Comparison of ENCODE assay signal across 20 cellular contexts in genomic region chr1:95992013-95992412, GRCh38.
DNase-seq lines count a peak whose midpoint lies in the region; ATAC-seq and TF ChIP-seq lines count a peak whose summit lies in the region.
"Had no signal": no experiment of that assay in that cellular context is flagged by ENCODE, and none has a peak within 500 bp of the region (broad histone marks: within the 10 kb centered on the region; RNA-seq: fewer than 3 reads in every experiment).

No MANE protein-coding gene starts in this region.

- H3K27ac ChIP-seq in SK-N-SH (ENCODE audit: low read depth in 2 of 2, low read length in 1 of 2) (no peak overlapping the region), psoas muscle (no peak overlapping the region)
- no peak overlapping the region for H3K27ac ChIP-seq in naive thymus-derived CD4-positive, alpha-beta T cell (ENCODE audit: low read depth, low read length)
- H3K27ac ChIP-seq: 22Rv1; A549; BLaER1 treated with 17β-estradiol and CSF1 and Interleukin-3, amounts not matched to agents 10 nM and 100 nM; C4-2B had no signal

- TF ChIP-seq CTCF in SK-N-SH (IDR thresholded peaks at IDR 0.05) (no peak), epithelial cell of esophagus (IDR thresholded peaks at IDR 0.05; ENCODE audit: insufficient read depth, low read depth, low read length, missing control alignments) (no peak), psoas muscle (IDR thresholded peaks at IDR 0.05) (no peak)

- no peaks in the 10 kb centered on the region for H3F3A ChIP-seq in SK-N-SH (replicated peaks; ENCODE audit: insufficient read depth)

- no peak for TF ChIP-seq EP300 in SK-N-SH (IDR thresholded peaks at IDR 0.05; ENCODE audit: borderline replicate concordance in 1 of 2, low read depth in 1 of 2, low read length in 1 of 2)

- no peaks in the 10 kb centered on the region for H3K9me2 ChIP-seq in SK-N-SH

- no peaks in the 10 kb centered on the region for H3K27me3 Mint-ChIP-seq in naive thymus-derived CD4-positive, alpha-beta T cell
- H3K27me3 Mint-ChIP-seq: B cell; CD4-positive, alpha-beta T cell had no signal

- no peak overlapping the region for H3K9ac ChIP-seq in SK-N-SH
- H3K9ac ChIP-seq: BLaER1 treated with 17β-estradiol and CSF1 and Interleukin-3, amounts not matched to agents 10 nM and 100 nM had no signal

- POLR2A ChIA-PET in SK-N-SH (lab: Yijun Ruan, JAX): no interaction called here
- POLR2A ChIA-PET in naive thymus-derived CD4-positive, alpha-beta T cell (lab: Charles Lee): no interaction called here

- no peak for TF ChIP-seq RAD21 in SK-N-SH (IDR thresholded peaks at IDR 0.05; ENCODE audit: low read length)

- ATAC-seq in SK-N-SH treated with all-trans-retinoic acid at 6 μM for 48 hours (no peak), psoas muscle (no peak), left ventricle myocardium superior (no peak), GM21528 (IDR thresholded peaks at IDR 0.05; ENCODE audit: low FRiP score, unreplicated experiment) (no peak)
- ATAC-seq in naive thymus-derived CD4-positive, alpha-beta T cell: peak; percentile 18
- ATAC-seq: A549; CD8-positive, alpha-beta T cell; GM12878 had no signal

- intact Hi-C loops in naive thymus-derived CD4-positive, alpha-beta T cell (cut with micrococcal nuclease): no loop called here
- intact Hi-C loops in psoas muscle (cut with DNase I): no loop called here
- intact Hi-C loops in left ventricle myocardium superior (cut with micrococcal nuclease): no loop called here

- H4K20me1 ChIP-seq in SK-N-SH (ENCODE audit: insufficient read depth): no peaks in the 10 kb centered on the region
- H4K20me1 ChIP-seq: BLaER1 treated with 17β-estradiol and CSF1 and Interleukin-3, amounts not matched to agents 10 nM and 100 nM had no signal

- no peaks in the 10 kb centered on the region for H3K27me3 ChIP-seq in SK-N-SH (ENCODE audit: insufficient read depth)
- H3K27me3 ChIP-seq in naive thymus-derived CD4-positive, alpha-beta T cell (ENCODE audit: control insufficient read depth in 2 of 2, insufficient read depth in 2 of 2, low read length in 2 of 2): no peaks in the 10 kb centered on the region
- no peaks in the 10 kb centered on the region for H3K27me3 ChIP-seq in psoas muscle (ENCODE audit: insufficient read depth in 3 of 3, low read length in 2 of 3)
- H3K27me3 ChIP-seq: BLaER1 treated with 17β-estradiol and CSF1 and Interleukin-3, amounts not matched to agents 10 nM and 100 nM had no signal

- no peaks in the 10 kb centered on the region for H3K4me1 Mint-ChIP-seq in naive thymus-derived CD4-positive, alpha-beta T cell
- H3K4me1 Mint-ChIP-seq: B cell had no signal

- H3K4me3 Mint-ChIP-seq in naive thymus-derived CD4-positive, alpha-beta T cell: no peak overlapping the region
- H3K4me3 Mint-ChIP-seq: B cell; CD4-positive, alpha-beta T cell; CD8-positive, alpha-beta T cell had no signal

- no peak overlapping the region for H2AFZ ChIP-seq in SK-N-SH (ENCODE audit: low read depth)

- WGBS in SK-N-SH (ENCODE audit: low lambda C conversion rate): 71% methylated on average over 1 of the region's 1 CpG
- 95 to 100% (median 97%) methylated on average over 1 of the region's 1 CpG for WGBS in psoas muscle, 3 donors

- H3K9me3 Mint-ChIP-seq in naive thymus-derived CD4-positive, alpha-beta T cell: peaks cover 0 to 4% (median 0%) of the 10 kb centered on the region in 11 donors

- no peaks in the 10 kb centered on the region for H3K4me1 ChIP-seq in SK-N-SH (ENCODE audit: control insufficient read depth in 1 of 2, insufficient read depth in 2 of 2, low read depth in 1 of 2, low read length in 1 of 2)
- no peaks in the 10 kb centered on the region for H3K4me1 ChIP-seq in naive thymus-derived CD4-positive, alpha-beta T cell (ENCODE audit: control insufficient read depth in 2 of 2, insufficient read depth in 2 of 2, low read length in 2 of 2)
- no peaks in the 10 kb centered on the region for H3K4me1 ChIP-seq in psoas muscle
- H3K4me1 ChIP-seq: A549; BLaER1 treated with 17β-estradiol and CSF1 and Interleukin-3, amounts not matched to agents 10 nM and 100 nM; Caco-2 had no signal

- CTCF ChIA-PET in SK-N-SH (lab: Yijun Ruan, JAX): no interaction called here
- CTCF ChIA-PET in naive thymus-derived CD4-positive, alpha-beta T cell (lab: Charles Lee): no interaction called here

- H3K4me2 ChIP-seq in SK-N-SH: no peak overlapping the region
- H3K4me2 ChIP-seq: A549; BLaER1 treated with 17β-estradiol and CSF1 and Interleukin-3, amounts not matched to agents 10 nM and 100 nM had no signal

- DNase-seq in SK-N-SH: no peak
- peak; percentile 8 for DNase-seq in epithelial cell of esophagus (ENCODE audit: low read depth)
- DNase-seq in naive thymus-derived CD4-positive, alpha-beta T cell: no peak
- DNase-seq in psoas muscle: no peak
- no peak for DNase-seq in left ventricle myocardium superior
- DNase-seq: AML-193; Caco-2; Calu3; CD4-positive, alpha-beta T cell; CD8-positive, alpha-beta T cell; DMS79 treated with DMSO at 0.1 percent for 48 hours; GDM1 had no signal

- no peaks in the 10 kb centered on the region for H3K36me3 ChIP-seq in SK-N-SH (replicated peaks in 1 of 2; ENCODE audit: control insufficient read depth in 1 of 2, insufficient read depth in 2 of 2, low read length in 1 of 2)
- H3K36me3 ChIP-seq in naive thymus-derived CD4-positive, alpha-beta T cell (ENCODE audit: control insufficient read depth in 2 of 3, insufficient read depth in 3 of 3, low read length in 3 of 3): no peaks in the 10 kb centered on the region
- no peaks in the 10 kb centered on the region for H3K36me3 ChIP-seq in psoas muscle (ENCODE audit: insufficient read depth in 1 of 2, low read depth in 1 of 2)
- H3K36me3 ChIP-seq: BLaER1 treated with 17β-estradiol and CSF1 and Interleukin-3, amounts not matched to agents 10 nM and 100 nM had no signal

- H3K27ac Mint-ChIP-seq in naive thymus-derived CD4-positive, alpha-beta T cell: no peak overlapping the region
- H3K27ac Mint-ChIP-seq: B cell; CD4-positive, alpha-beta T cell; CD8-positive, alpha-beta T cell had no signal

- no peaks in the 10 kb centered on the region for H3K9me3 ChIP-seq in SK-N-SH
- no peaks in the 10 kb centered on the region for H3K9me3 ChIP-seq in naive thymus-derived CD4-positive, alpha-beta T cell (ENCODE audit: control insufficient read depth in 2 of 3, low read length in 3 of 3)
- no peaks in the 10 kb centered on the region for H3K9me3 ChIP-seq in psoas muscle
- H3K9me3 ChIP-seq: A549; BLaER1 treated with 17β-estradiol and CSF1 and Interleukin-3, amounts not matched to agents 10 nM and 100 nM; Caco-2 had no signal

- H3K4me3 ChIP-seq in SK-N-SH (ENCODE audit: low read depth in 2 of 2, low read length in 1 of 2): no peak overlapping the region
- H3K4me3 ChIP-seq in epithelial cell of esophagus (ENCODE audit: low read length): no peak overlapping the region
- H3K4me3 ChIP-seq in naive thymus-derived CD4-positive, alpha-beta T cell (ENCODE audit: low read length): no peak overlapping the region
- no peak overlapping the region for H3K4me3 ChIP-seq in psoas muscle
- H3K4me3 ChIP-seq: A549; BLaER1 treated with 17β-estradiol and CSF1 and Interleukin-3, amounts not matched to agents 10 nM and 100 nM; GM12878 had no signal

- no peaks in the 10 kb centered on the region for H3K36me3 Mint-ChIP-seq in naive thymus-derived CD4-positive, alpha-beta T cell
- H3K36me3 Mint-ChIP-seq: CD8-positive, alpha-beta T cell had no signal

- no peaks in the 10 kb centered on the region for H3K79me2 ChIP-seq in SK-N-SH (ENCODE audit: insufficient read depth)

TF ChIP-seq in SK-N-SH treated with all-trans-retinoic acid at 6 μM for 48 hours, 23 proteins besides CTCF, POLR2A, EP300 and RAD21:
- TF ChIP-seq ISL1 (CRISPR knock-in tag; IDR thresholded peaks at IDR 0.05): peak; percentile 92
- peak; percentile 45; the same call in 1 of the 2 replicates for TF ChIP-seq TCF4 (CRISPR knock-in tag; IDR thresholded peaks at IDR 0.05; ENCODE audit: borderline replicate concordance)
- TF ChIP-seq ARNTL (CRISPR knock-in tag; IDR thresholded peaks at IDR 0.05; ENCODE audit: borderline replicate concordance, low read depth): no peak
- no peak for TF ChIP-seq RARB (CRISPR knock-in tag; IDR thresholded peaks at IDR 0.05)

TF ChIP-seq in SK-N-SH, 30 proteins besides CTCF, POLR2A, EP300 and RAD21 (continues in another document):
- no peak for TF ChIP-seq MEF2A (IDR thresholded peaks at IDR 0.05; ENCODE audit: borderline replicate concordance, low read depth)
- no peak for TF ChIP-seq TCF12 (IDR thresholded peaks at IDR 0.05)
- TF ChIP-seq NFIC (IDR thresholded peaks at IDR 0.05; ENCODE audit: borderline replicate concordance): no peak
- no peak for TF ChIP-seq EZH2phosphoT487 (IDR thresholded peaks at IDR 0.05; ENCODE audit: borderline replicate concordance, low read depth)
- TF ChIP-seq ZBTB33 (IDR thresholded peaks at IDR 0.05; ENCODE audit: borderline replicate concordance, low read depth): no peak
- no peak for TF ChIP-seq CHD2 (IDR thresholded peaks at IDR 0.05; ENCODE audit: low read length, partially characterized antibody)
- TF ChIP-seq GATA2 (CRISPR knock-in tag; IDR thresholded peaks at IDR 0.05): no peak
- no peak for TF ChIP-seq RXRA (IDR thresholded peaks at IDR 0.05; ENCODE audit: borderline replicate concordance, low read depth)
- no peak for TF ChIP-seq MAX (IDR thresholded peaks at IDR 0.05; ENCODE audit: low read depth)
- TF ChIP-seq YY1 (IDR thresholded peaks at IDR 0.05; ENCODE audit: low read depth): no peak
- no peak for TF ChIP-seq GABPA (IDR thresholded peaks at IDR 0.05; ENCODE audit: low read depth)
- TF ChIP-seq SMC3 (IDR thresholded peaks at IDR 0.05; ENCODE audit: low read depth, low read length): no peak
- TF ChIP-seq TAF1 (IDR thresholded peaks at IDR 0.05; ENCODE audit: borderline replicate concordance, low read depth, low read length): no peak
- no peak for TF ChIP-seq JUND (IDR thresholded peaks at IDR 0.05)
- TF ChIP-seq POLR2AphosphoS5 (IDR thresholded peaks at IDR 0.05; ENCODE audit: low read depth, low read length): no peak
